In the genomic region with DNA sequence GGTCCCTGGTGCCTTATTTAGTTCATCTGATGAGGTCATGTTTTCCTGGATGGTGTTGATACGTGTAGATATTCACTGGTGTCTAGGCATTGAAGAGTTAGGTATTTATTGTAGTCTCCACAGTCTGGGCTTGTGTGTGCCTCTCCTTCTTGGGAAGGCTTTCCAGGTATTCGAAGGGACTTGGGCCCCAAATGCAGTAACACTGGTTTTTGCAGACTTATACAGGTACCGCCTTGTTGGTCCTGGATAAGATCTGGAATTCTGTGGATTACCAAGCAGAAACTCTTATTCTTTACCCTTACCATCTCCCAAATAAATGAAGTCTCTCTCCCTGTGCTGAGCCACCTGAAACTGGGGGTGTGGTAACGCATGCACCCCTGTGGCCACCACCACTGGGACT, we compare ENCODE assay signal across 33 cellular contexts.
"Had no signal": no experiment of that assay in that cellular context is flagged by ENCODE, and none has a peak within 500 bp of the region (broad histone marks: within the 10 kb centered on the region; RNA-seq: fewer than 3 reads in every experiment).

No MANE protein-coding gene starts in this region.

- H3K4me3 Mint-ChIP-seq: activated B cell treated with CpG ODN at 0.5 μM for 24 hours; activated CD4-positive, alpha-beta memory T cell treated with anti-CD3 and anti-CD28 coated beads for 36 hours; activated CD4-positive, alpha-beta T cell treated with anti-CD3 and anti-CD28 coated beads, Interleukin-2, amount 10 ng/mL, durations not matched to agents 24 days and 14 days; activated CD8-positive, alpha-beta T cell treated with anti-CD3 and anti-CD28 coated beads for 36 hours; activated naive CD4-positive, alpha-beta T cell treated with anti-CD3 and anti-CD28 coated beads for 36 hours; activated naive CD8-positive, alpha-beta T cell treated with anti-CD3 and anti-CD28 coated beads for 36 hours; activated T-cell treated with anti-CD3 and anti-CD28 coated beads, Interleukin-2, amount 50 U/mL, for 24 hours; central memory CD8-positive, alpha-beta T cell; T-helper 1 cell treated with Interleukin-12 subunit alpha and Interleukin-12 subunit beta and Interleukin-4 antibody, amounts not matched to agents 30 μg/mL and 1 μg/mL, for 36 hours; T-helper 2 cell treated with Interferon-gamma antibody and Interleukin-4, amounts not matched to agents 5 μg/mL and 100 μg/mL, for 36 hours had no signal

- H3K36me3 ChIP-seq: adrenal gland, cardiac muscle cell had no signal

- H3K9me3 Mint-ChIP-seq: activated B cell treated with CpG ODN at 0.5 μM for 24 hours; activated CD4-positive, alpha-beta memory T cell treated with anti-CD3 and anti-CD28 coated beads for 36 hours; activated CD4-positive, alpha-beta T cell treated with anti-CD3 and anti-CD28 coated beads, Interleukin-2, amount 10 ng/mL, durations not matched to agents 24 days and 14 days; activated CD8-positive, alpha-beta T cell treated with anti-CD3 and anti-CD28 coated beads for 36 hours; activated naive CD4-positive, alpha-beta T cell treated with anti-CD3 and anti-CD28 coated beads for 36 hours; activated naive CD4-positive, alpha-beta T cell treated with anti-CD3 and anti-CD28 coated beads, Interleukin-2, amount 50 U/mL, for 72 hours; activated naive CD8-positive, alpha-beta T cell treated with anti-CD3 and anti-CD28 coated beads for 36 hours; activated T-cell treated with anti-CD3 and anti-CD28 coated beads, Interleukin-2, amount 50 U/mL, for 24 hours; central memory CD8-positive, alpha-beta T cell; T-helper 1 cell treated with Interleukin-12 subunit alpha and Interleukin-12 subunit beta and Interleukin-4 antibody, amounts not matched to agents 30 μg/mL and 1 μg/mL, for 36 hours; T-helper 2 cell treated with Interferon-gamma antibody and Interleukin-4, amounts not matched to agents 5 μg/mL and 100 μg/mL, for 36 hours had no signal

- ATAC-seq: activated CD8-positive, alpha-beta T cell treated with anti-CD3 and anti-CD28 coated beads for 36 hours; activated naive CD4-positive, alpha-beta T cell treated with anti-CD3 and anti-CD28 coated beads, Interleukin-2, amount 50 U/mL, for 72 hours; body of pancreas had no signal

- H3K4me1 Mint-ChIP-seq: activated CD4-positive, alpha-beta T cell treated with anti-CD3 and anti-CD28 coated beads, Interleukin-2, amount 10 ng/mL, durations not matched to agents 24 days and 14 days had no signal

- H3K9me3 ChIP-seq: adrenal gland, body of pancreas had no signal

- H3K4me3 ChIP-seq: adrenal gland, body of pancreas, cardiac muscle cell had no signal

- DNase-seq: activated B cell treated with CpG ODN at 0.5 μM for 24 hours; activated CD4-positive, alpha-beta memory T cell treated with anti-CD3 and anti-CD28 coated beads for 36 hours; activated CD4-positive, alpha-beta T cell treated with anti-CD3 and anti-CD28 coated beads for 4 hours; activated CD4-positive, alpha-beta T cell treated with anti-CD3 and anti-CD28 coated beads, Interleukin-2, amount 50 U/mL, for 1 hour; activated CD4-positive, alpha-beta T cell treated with anti-CD3 and anti-CD28 coated beads, Interleukin-2, amount 50 U/mL, for 4 hours; activated CD4-positive, CD25-positive, alpha-beta regulatory T cell treated with anti-CD3 and anti-CD28 coated beads, Interleukin-2, amount 50 U/mL, for 72 hours; activated CD8-positive, alpha-beta memory T cell treated with anti-CD3 and anti-CD28 coated beads, Interleukin-2, amount 50 U/mL, for 48 hours; activated CD8-positive, alpha-beta T cell treated with anti-CD3 and anti-CD28 coated beads for 36 hours; activated effector memory CD4-positive, alpha-beta T cell treated with anti-CD3 and anti-CD28 coated beads, Interleukin-2, amount 50 U/mL, for 16 hours; activated gamma-delta T cell treated with Interleukin-2 at 50 U/mL for 16 hours; activated naive CD4-positive, alpha-beta T cell; activated naive CD4-positive, alpha-beta T cell treated with anti-CD3 and anti-CD28 coated beads for 36 hours; activated naive CD4-positive, alpha-beta T cell treated with anti-CD3 and anti-CD28 coated beads, Interleukin-2, amount 50 U/mL, for 16 hours; activated naive CD8-positive, alpha-beta T cell treated with anti-CD3 and anti-CD28 coated beads for 36 hours; activated T-cell treated with anti-CD3 and anti-CD28 coated beads, Interleukin-2, amount 50 U/mL, for 24 hours; activated T-cell treated with anti-CD3 and anti-CD28 coated beads, Interleukin-2, amount 50 U/mL, for 48 hours; adrenal gland; amniotic stem cell; aorta; body of pancreas; caudate nucleus; cerebellar nuclear complex; SW 1271; T-helper 1 cell; T-helper 2 cell; T-helper 9 cell had no signal

- H3K27me3 Mint-ChIP-seq: activated B cell treated with CpG ODN at 0.5 μM for 24 hours; activated CD4-positive, alpha-beta memory T cell treated with anti-CD3 and anti-CD28 coated beads for 36 hours; activated CD4-positive, alpha-beta T cell treated with anti-CD3 and anti-CD28 coated beads, Interleukin-2, amount 10 ng/mL, durations not matched to agents 24 days and 14 days; activated CD8-positive, alpha-beta T cell treated with anti-CD3 and anti-CD28 coated beads for 36 hours; activated naive CD8-positive, alpha-beta T cell treated with anti-CD3 and anti-CD28 coated beads for 36 hours; activated T-cell treated with anti-CD3 and anti-CD28 coated beads, Interleukin-2, amount 50 U/mL, for 24 hours; central memory CD8-positive, alpha-beta T cell had no signal

- H3K27ac ChIP-seq: adrenal gland, body of pancreas, cardiac muscle cell, VCaP had no signal

- H3K27ac Mint-ChIP-seq: activated B cell treated with CpG ODN at 0.5 μM for 24 hours; activated CD4-positive, alpha-beta memory T cell treated with anti-CD3 and anti-CD28 coated beads for 36 hours; activated CD4-positive, alpha-beta T cell treated with anti-CD3 and anti-CD28 coated beads, Interleukin-2, amount 10 ng/mL, durations not matched to agents 24 days and 14 days; activated CD8-positive, alpha-beta T cell treated with anti-CD3 and anti-CD28 coated beads for 36 hours; activated naive CD4-positive, alpha-beta T cell treated with anti-CD3 and anti-CD28 coated beads for 36 hours; activated naive CD4-positive, alpha-beta T cell treated with anti-CD3 and anti-CD28 coated beads, Interleukin-2, amount 50 U/mL, for 72 hours; activated naive CD8-positive, alpha-beta T cell treated with anti-CD3 and anti-CD28 coated beads for 36 hours; activated T-cell treated with anti-CD3 and anti-CD28 coated beads, Interleukin-2, amount 50 U/mL, for 24 hours; T-helper 1 cell treated with Interleukin-12 subunit alpha and Interleukin-12 subunit beta and Interleukin-4 antibody, amounts not matched to agents 30 μg/mL and 1 μg/mL, for 36 hours; T-helper 2 cell treated with Interferon-gamma antibody and Interleukin-4, amounts not matched to agents 5 μg/mL and 100 μg/mL, for 36 hours had no signal

- H3K27me3 ChIP-seq: adrenal gland, body of pancreas had no signal
